1 cellular context compared by ENCODE assay signal in the genomic region with DNA sequence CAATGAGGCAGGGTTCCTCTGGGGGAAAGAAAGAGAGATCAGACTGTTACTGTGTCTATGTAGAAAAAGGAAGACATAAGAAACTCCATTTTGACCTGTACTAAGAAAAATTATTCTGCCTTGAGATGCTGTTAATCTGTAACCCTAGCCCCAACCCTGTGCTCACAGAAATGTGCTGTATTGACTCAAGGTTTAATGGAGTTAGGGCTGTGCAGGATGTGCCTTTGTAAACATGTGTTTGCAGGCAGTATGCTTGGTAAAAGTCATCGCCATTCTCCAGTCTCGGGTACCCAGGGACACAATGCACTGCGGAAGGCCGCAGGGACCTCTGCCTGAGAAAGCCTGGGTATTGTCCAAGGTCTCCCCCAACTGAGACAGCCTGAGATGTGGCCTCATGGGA.
TF ChIP-seq lines count a peak whose summit lies in the region.
"Not testable (repeated sequence)": the region's sequence is repeated elsewhere in the genome, so short reads cannot be mapped to it uniquely, and the experiment has no call there.

No MANE protein-coding gene starts in this region.

TF ChIP-seq in HepG2, 621 proteins besides CTCF, POLR2A, EP300 and RAD21:
- TF ChIP-seq ETV5 (CRISPR knock-in tag; IDR thresholded peaks at IDR 0.05; ENCODE audit: borderline replicate concordance) (peak; percentile 45; the same call in 1 of the 2 replicates), FOXA1 (IDR thresholded peaks at IDR 0.05) (peak; percentile 41; the same call in 1 of the 2 replicates), FOXA1 (CRISPR knock-in tag; IDR thresholded peaks at IDR 0.05) (peak; percentile 91), FOXK1 (CRISPR knock-in tag; IDR thresholded peaks at IDR 0.05; ENCODE audit: borderline replicate concordance, low read depth) (peak; percentile 72; the same call in 1 of the 2 replicates), HOMEZ (CRISPR knock-in tag; IDR thresholded peaks at IDR 0.05; ENCODE audit: low read depth) (0 out of 2 replicates have a peak, but pooled peaks have one; percentile 10), HNF1A (IDR thresholded peaks at IDR 0.05; ENCODE audit: low read depth) (peak; percentile 58; the same call in 1 of the 2 replicates), ZFX (CRISPR knock-in tag; IDR thresholded peaks at IDR 0.05; ENCODE audit: low read depth) (peak; percentile 31; the same call in 1 of the 2 replicates), TBX2 (CRISPR knock-in tag; IDR thresholded peaks at IDR 0.05; ENCODE audit: borderline replicate concordance) (0 out of 2 replicates have a peak, but pooled peaks have one; percentile 32), ERF (CRISPR knock-in tag; IDR thresholded peaks at IDR 0.05) (0 out of 2 replicates have a peak, but pooled peaks have one; percentile 23), THAP11 (CRISPR knock-in tag; IDR thresholded peaks at IDR 0.05) (peak; percentile 63), NR2F6 (CRISPR knock-in tag; IDR thresholded peaks at IDR 0.05) (peak; percentile 21; the same call in 1 of the 2 replicates), KAT7 (CRISPR knock-in tag; IDR thresholded peaks at IDR 0.05; ENCODE audit: borderline replicate concordance) (peak; percentile 77; the same call in 1 of the 2 replicates), HDAC2 (CRISPR knock-in tag; IDR thresholded peaks at IDR 0.05) (peak; percentile 59; the same call in 1 of the 2 replicates), ISL2 (CRISPR knock-in tag; IDR thresholded peaks at IDR 0.05) (0 out of 2 replicates have a peak, but pooled peaks have one; percentile 20), FOXP1 (CRISPR knock-in tag; IDR thresholded peaks at IDR 0.05) (peak; percentile 73), FOXA3 (CRISPR knock-in tag; IDR thresholded peaks at IDR 0.05) (peak; percentile 95), SOX13 (CRISPR knock-in tag; conservative IDR thresholded peaks at IDR 0.05 in 1 of 2, IDR thresholded peaks at IDR 0.05 in 1 of 2) (peak in 1 of 2 experiments; percentile 28; a peak in 1 of 4 replicates), MED1 (CRISPR knock-in tag; IDR thresholded peaks at IDR 0.05) (peak; percentile 44; the same call in 1 of the 2 replicates), PAXIP1 (CRISPR knock-in tag; conservative IDR thresholded peaks at IDR 0.05) (peak; percentile 55), GATAD2A (CRISPR knock-in tag; IDR thresholded peaks at IDR 0.05) (peak; percentile 60), PITX1 (CRISPR knock-in tag; IDR thresholded peaks at IDR 0.05) (peak; percentile 92), KLF16 (CRISPR knock-in tag; IDR thresholded peaks at IDR 0.05) (0 out of 4 replicates have a peak, but pooled peaks of 1 of the 2 experiments have one; percentile 19), FOXP4 (CRISPR knock-in tag; IDR thresholded peaks at IDR 0.05) (peak; percentile 74), RXRB (CRISPR knock-in tag; IDR thresholded peaks at IDR 0.05; ENCODE audit: borderline replicate concordance) (0 out of 2 replicates have a peak, but pooled peaks have one; percentile 40), HDAC1 (CRISPR knock-in tag; IDR thresholded peaks at IDR 0.05) (0 out of 2 replicates have a peak, but pooled peaks have one; percentile 18), SAP130 (CRISPR knock-in tag; IDR thresholded peaks at IDR 0.05; ENCODE audit: low read depth) (peak; percentile 88), ARID5B (CRISPR knock-in tag; IDR thresholded peaks at IDR 0.05) (peak; percentile 70)
- not testable (repeated sequence) for TF ChIP-seq HNF1A (CRISPR knock-in tag; IDR thresholded peaks at IDR 0.05; ENCODE audit: borderline replicate concordance); NR2F6 (IDR thresholded peaks at IDR 0.05); FOXP1 (IDR thresholded peaks at IDR 0.05); SOX13 (IDR thresholded peaks at IDR 0.05)
- TF ChIP-seq, protein P1, sequence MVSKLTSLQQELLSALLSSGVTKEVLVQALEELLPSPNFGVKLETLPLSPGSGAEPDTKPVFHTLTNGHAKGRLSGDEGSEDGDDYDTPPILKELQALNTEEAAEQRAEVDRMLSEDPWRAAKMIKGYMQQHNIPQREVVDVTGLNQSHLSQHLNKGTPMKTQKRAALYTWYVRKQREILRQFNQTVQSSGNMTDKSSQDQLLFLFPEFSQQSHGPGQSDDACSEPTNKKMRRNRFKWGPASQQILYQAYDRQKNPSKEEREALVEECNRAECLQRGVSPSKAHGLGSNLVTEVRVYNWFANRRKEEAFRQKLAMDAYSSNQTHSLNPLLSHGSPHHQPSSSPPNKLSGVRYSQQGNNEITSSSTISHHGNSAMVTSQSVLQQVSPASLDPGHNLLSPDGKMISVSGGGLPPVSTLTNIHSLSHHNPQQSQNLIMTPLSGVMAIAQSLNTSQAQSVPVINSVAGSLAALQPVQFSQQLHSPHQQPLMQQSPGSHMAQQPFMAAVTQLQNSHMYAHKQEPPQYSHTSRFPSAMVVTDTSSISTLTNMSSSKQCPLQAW (CRISPR knock-in tag; IDR thresholded peaks at IDR 0.05) = peak; percentile 85
- TF ChIP-seq, protein P2, sequence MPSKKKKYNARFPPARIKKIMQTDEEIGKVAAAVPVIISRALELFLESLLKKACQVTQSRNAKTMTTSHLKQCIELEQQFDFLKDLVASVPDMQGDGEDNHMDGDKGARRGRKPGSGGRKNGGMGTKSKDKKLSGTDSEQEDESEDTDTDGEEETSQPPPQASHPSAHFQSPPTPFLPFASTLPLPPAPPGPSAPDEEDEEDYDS (CRISPR knock-in tag; IDR thresholded peaks at IDR 0.05) = peak; percentile 20; the same call in 1 of the 2 replicates
